In genomic region chr1:162682013-162682419, GRCh38 we compare ENCODE assay signal across 2 cellular contexts.
A peak's percentile ranks its signal among the peaks of the same experiment; 100 is the strongest.
TF ChIP-seq lines count a peak whose summit lies in the region.

No MANE protein-coding gene starts in this region.

TF ChIP-seq in K562, 482 proteins besides CTCF, POLR2A, EP300 and RAD21 (continued from another document):
- no peak for TF ChIP-seq ZNF740 (CRISPR knock-in tag; IDR thresholded peaks at IDR 0.05)
- TF ChIP-seq ZNF740 (tag; IDR thresholded peaks at IDR 0.05) = no peak
- TF ChIP-seq FOXA3 (CRISPR knock-in tag; conservative IDR thresholded peaks at IDR 0.05 in 1 of 2, IDR thresholded peaks at IDR 0.05 in 1 of 2) = peak in 1 of 2 experiments; percentile 80; a peak in 2 of 4 replicates
- TF ChIP-seq ATF1 (CRISPR knock-in tag; IDR thresholded peaks at IDR 0.05) = no peak
- TF ChIP-seq ATF1 (tag; IDR thresholded peaks at IDR 0.05) = no peak
- no peak for TF ChIP-seq ZNF431 (CRISPR knock-in tag; IDR thresholded peaks at IDR 0.05)
- no peak for TF ChIP-seq ZNF589 (CRISPR knock-in tag; IDR thresholded peaks at IDR 0.05; ENCODE audit: low read depth)
- no peak for TF ChIP-seq HNRNPLL (IDR thresholded peaks at IDR 0.05; ENCODE audit: low read depth, low read length, poor library complexity, severe bottlenecking)
- no peak for TF ChIP-seq USF2 (CRISPR knock-in tag; IDR thresholded peaks at IDR 0.05)
- TF ChIP-seq ZNF324 (CRISPR knock-in tag; IDR thresholded peaks at IDR 0.05) = no peak
- no peak for TF ChIP-seq ZNF512 (tag; IDR thresholded peaks at IDR 0.05)
- no peak for TF ChIP-seq NCOA2 (IDR thresholded peaks at IDR 0.05; ENCODE audit: partially characterized antibody in 2 of 2)
- TF ChIP-seq ETV5 (CRISPR knock-in tag; IDR thresholded peaks at IDR 0.05; ENCODE audit: low read depth) = no peak
- TF ChIP-seq ATF4 (CRISPR knock-in tag; IDR thresholded peaks at IDR 0.05) = no peak
- 0 out of 2 replicates have a peak, but pooled peaks have one; percentile 12 for TF ChIP-seq HMBOX1 (IDR thresholded peaks at IDR 0.05)
- no peak for TF ChIP-seq KAT7 (CRISPR knock-in tag; IDR thresholded peaks at IDR 0.05; ENCODE audit: borderline replicate concordance)
- no peak for TF ChIP-seq EZH2 (IDR thresholded peaks at IDR 0.05; ENCODE audit: borderline replicate concordance, low read depth, low read length)

TF ChIP-seq in WTC11, 78 proteins besides CTCF, POLR2A, EP300 and RAD21 (continued from another document):
- TF ChIP-seq STAT6 (CRISPR knock-in tag; conservative IDR thresholded peaks at IDR 0.05; ENCODE audit: low read depth) (no peak), FOXK1 (CRISPR knock-in tag; IDR thresholded peaks at IDR 0.05) (no peak), PRDM15 (CRISPR knock-in tag; IDR thresholded peaks at IDR 0.05) (no peak)
